Comparison of ENCODE assay signal across 1 cellular context in the genomic region with DNA sequence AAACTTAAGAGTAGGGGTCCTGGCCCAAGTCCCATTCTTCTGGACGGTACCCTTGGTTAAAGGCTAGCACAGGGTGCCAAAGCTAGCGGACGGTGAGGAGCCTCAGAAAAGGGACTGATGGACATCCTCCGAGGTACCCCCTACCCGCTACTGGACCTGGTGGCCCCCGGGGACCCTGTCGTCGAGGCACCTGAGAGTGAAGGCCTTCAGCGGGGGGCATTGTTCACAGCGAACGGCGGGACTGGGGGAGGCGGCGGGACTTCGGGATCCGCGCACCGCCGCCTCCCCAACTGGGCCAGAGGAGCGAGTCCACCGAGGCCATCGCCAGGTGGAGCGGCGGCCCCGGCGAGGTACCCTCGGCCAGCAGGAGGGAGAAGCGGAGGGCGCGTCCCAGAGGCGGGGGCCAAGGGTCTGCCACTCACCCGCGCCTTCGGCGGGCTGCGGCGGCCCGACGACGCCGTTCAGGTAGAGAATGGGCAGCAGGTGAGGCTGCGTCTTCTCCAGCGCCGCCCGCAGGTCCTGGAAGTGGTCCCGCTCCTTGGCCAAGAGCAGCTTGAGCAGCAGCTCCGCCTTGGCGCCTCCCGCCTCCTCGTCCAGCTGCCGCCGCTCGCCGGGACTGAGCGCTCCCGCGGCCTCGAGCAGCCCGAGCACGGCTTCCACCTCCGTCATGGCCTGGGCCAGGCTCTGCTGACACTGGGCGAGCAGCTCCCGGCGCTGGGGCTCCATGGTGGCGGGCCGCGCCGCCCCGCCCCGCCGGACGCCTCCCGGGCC.
TF ChIP-seq lines count a peak whose summit lies in the region.

No MANE protein-coding gene starts in this region.

TF ChIP-seq in K562, 482 proteins besides CTCF, POLR2A, EP300 and RAD21 (continued from another document and continues in another):
- TF ChIP-seq, protein P1, sequence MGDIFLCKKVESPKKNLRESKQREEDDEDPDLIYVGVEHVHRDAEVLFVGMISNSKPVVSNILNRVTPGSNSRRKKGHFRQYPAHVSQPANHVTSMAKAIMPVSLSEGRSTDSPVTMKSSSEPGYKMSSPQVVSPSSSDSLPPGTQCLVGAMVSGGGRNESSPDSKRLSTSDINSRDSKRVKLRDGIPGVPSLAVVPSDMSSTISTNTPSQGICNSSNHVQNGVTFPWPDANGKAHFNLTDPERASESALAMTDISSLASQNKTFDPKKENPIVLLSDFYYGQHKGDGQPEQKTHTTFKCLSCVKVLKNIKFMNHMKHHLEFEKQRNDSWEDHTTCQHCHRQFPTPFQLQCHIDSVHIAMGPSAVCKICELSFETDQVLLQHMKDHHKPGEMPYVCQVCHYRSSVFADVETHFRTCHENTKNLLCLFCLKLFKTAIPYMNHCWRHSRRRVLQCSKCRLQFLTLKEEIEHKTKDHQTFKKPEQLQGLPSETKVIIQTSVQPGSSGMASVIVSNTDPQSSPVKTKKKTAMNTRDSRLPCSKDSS (IDR thresholded peaks at IDR 0.05; ENCODE audit: low read depth, partially characterized antibody), result no peak
- TF ChIP-seq POLR2G (IDR thresholded peaks at IDR 0.05; ENCODE audit: low read depth, low read length), result peak; percentile 81; the same call in 1 of the 2 replicates
- peak; percentile 51 for TF ChIP-seq PHF20 (IDR thresholded peaks at IDR 0.05; ENCODE audit: partially characterized antibody)
- no peak for TF ChIP-seq ZNF518B (CRISPR knock-in tag; IDR thresholded peaks at IDR 0.05)
- TF ChIP-seq LEF1 (IDR thresholded peaks at IDR 0.05), result no peak
- TF ChIP-seq ATF4 (CRISPR knock-in tag; IDR thresholded peaks at IDR 0.05), result no peak
- TF ChIP-seq DPF2 (IDR thresholded peaks at IDR 0.05), result no peak
- no peak for TF ChIP-seq STAT5B (CRISPR knock-in tag; IDR thresholded peaks at IDR 0.05)
- TF ChIP-seq ZNF354B (CRISPR knock-in tag; IDR thresholded peaks at IDR 0.05), result no peak
- peak; percentile 73 for TF ChIP-seq L3MBTL2 (IDR thresholded peaks at IDR 0.05)
- TF ChIP-seq POLR3G (IDR thresholded peaks at IDR 0.05; ENCODE audit: extremely low read depth, insufficient read length, insufficient replicate concordance), result no peak
- TF ChIP-seq ETV5 (CRISPR knock-in tag; IDR thresholded peaks at IDR 0.05; ENCODE audit: low read depth), result 0 out of 2 replicates have a peak, but pooled peaks have one; percentile 30
- no peak for TF ChIP-seq FOXM1 (IDR thresholded peaks at IDR 0.05; ENCODE audit: low read depth)
- TF ChIP-seq FOXM1 (CRISPR knock-in tag; IDR thresholded peaks at IDR 0.05; ENCODE audit: low read depth), result no peak
- 0 out of 2 replicates have a peak, but pooled peaks have one; percentile 27 for TF ChIP-seq DMBX1 (CRISPR knock-in tag; IDR thresholded peaks at IDR 0.05; ENCODE audit: borderline replicate concordance)
- TF ChIP-seq JUND (IDR thresholded peaks at IDR 0.05; ENCODE audit: borderline replicate concordance, low read depth, low read length), result no peak
- TF ChIP-seq JUND (tag; IDR thresholded peaks at IDR 0.05; ENCODE audit: borderline replicate concordance, low read depth, low read length), result 0 out of 3 replicates have a peak, but pooled peaks have one; percentile 6
- no peak for TF ChIP-seq ZBTB11 (CRISPR knock-in tag; IDR thresholded peaks at IDR 0.05)
- 0 out of 2 replicates have a peak, but pooled peaks have one; percentile 53 for TF ChIP-seq ZBTB7A (IDR thresholded peaks at IDR 0.05; ENCODE audit: borderline replicate concordance, control insufficient read depth, low read depth, low read length)
- 0 out of 2 replicates have a peak, but pooled peaks have one; percentile 58 for TF ChIP-seq ZNF511 (CRISPR knock-in tag; IDR thresholded peaks at IDR 0.05)
- TF ChIP-seq NFRKB (IDR thresholded peaks at IDR 0.05; ENCODE audit: low read depth), result no peak
- TF ChIP-seq ZFX (CRISPR knock-in tag; IDR thresholded peaks at IDR 0.05), result peak; percentile 85
- no peak for TF ChIP-seq CUX1 (CRISPR knock-in tag; IDR thresholded peaks at IDR 0.05)
- peak; percentile 14 for TF ChIP-seq SMAD4 (CRISPR knock-in tag; conservative IDR thresholded peaks at IDR 0.05)
- TF ChIP-seq LARP7 (IDR thresholded peaks at IDR 0.05), result 0 out of 2 replicates have a peak, but pooled peaks have one; percentile 37
- TF ChIP-seq ZNF282 (CRISPR knock-in tag; IDR thresholded peaks at IDR 0.05), result 0 out of 2 replicates have a peak, but pooled peaks have one; percentile 71
- no peak for TF ChIP-seq TAL1 (IDR thresholded peaks at IDR 0.05)
- TF ChIP-seq DNMT1 (IDR thresholded peaks at IDR 0.05), result no peak
- no peak for TF ChIP-seq E4F1 (CRISPR knock-in tag; IDR thresholded peaks at IDR 0.05; ENCODE audit: borderline replicate concordance)
